ENCODE assay signal across 10 cellular contexts in genomic region chr4:85825937-85826678, GRCh38.
A peak's percentile ranks its signal among the peaks of the same experiment; 100 is the strongest.
DNase-seq lines count a peak whose midpoint lies in the region; ATAC-seq and TF ChIP-seq lines count a peak whose summit lies in the region.
"Had no signal": no experiment of that assay in that cellular context is flagged by ENCODE, and none has a peak within 500 bp of the region (broad histone marks: within the 10 kb centered on the region; RNA-seq: fewer than 3 reads in every experiment).

No MANE protein-coding gene starts in this region.

- H4K91ac ChIP-seq in IMR-90 (ENCODE audit: insufficient read depth, low read depth, low read length), result no peak overlapping the region

- no peaks in the 10 kb centered on the region for H3K27me3 Mint-ChIP-seq in CD4-positive, alpha-beta memory T cell

- no peaks in the 10 kb centered on the region for H3K4me1 Mint-ChIP-seq in CD4-positive, alpha-beta memory T cell

- H3K79me1 ChIP-seq in IMR-90 (ENCODE audit: low read depth in 1 of 2, low read length in 2 of 2), result peaks cover 10 to 52% of the 10 kb centered on the region in 2 experiments; a peak in 3 of 4 replicates

- TF ChIP-seq CTCF in IMR-90 (conservative IDR thresholded peaks at IDR 0.05; ENCODE audit: low read depth, low read length), result 0 out of 2 replicates have a peak, but pooled peaks have one; percentile 21

- no peak overlapping the region for H3K14ac ChIP-seq in IMR-90 (replicated peaks; ENCODE audit: low read depth, low read length)

- no peak for TF ChIP-seq POLR2A in IMR-90 (IDR thresholded peaks at IDR 0.05; ENCODE audit: low read depth, low read length)

- dilution Hi-C loops in IMR-90 (cut with HindIII; ENCODE audit: low sequenced_read_pairs, unreplicated experiment), result no loop called here

- no peak overlapping the region for H4K8ac ChIP-seq in IMR-90 (ENCODE audit: low read depth in 2 of 2, low read length in 2 of 2)

- no peak overlapping the region for H2AK5ac ChIP-seq in IMR-90 (ENCODE audit: low read depth, low read length)

- no peak overlapping the region for H2AK9ac ChIP-seq in IMR-90 (replicated peaks; ENCODE audit: low read depth, low read length, poor library complexity)

- POLR2A ChIA-PET in IMR-90 (lab: Charles Lee; ENCODE audit: unreplicated experiment), result no interaction called here
- POLR2A ChIA-PET in CD4-positive, alpha-beta memory T cell (lab: Charles Lee; ENCODE audit: partially characterized antibody), result no interaction called here

- no peak overlapping the region for H3K23ac ChIP-seq in IMR-90 (ENCODE audit: low read depth, low read length)

- no peak overlapping the region for H3K27ac Mint-ChIP-seq in CD4-positive, alpha-beta memory T cell

- H3K18ac ChIP-seq in IMR-90 (ENCODE audit: low read depth, low read length), result no peak overlapping the region

- no peak overlapping the region for H2AFZ ChIP-seq in IMR-90 (replicated peaks; ENCODE audit: low read length, poor library complexity)

- H2BK5ac ChIP-seq in IMR-90 (ENCODE audit: low read depth, low read length, poor library complexity, severe bottlenecking), result no peak overlapping the region

- DNase-seq in NCI-H748 (lab: John Stamatoyannopoulos, UW; ENCODE audit: unreplicated experiment), result peak; percentile 4
- DNase-seq in NCI-H748 treated with DMSO at 0.1 percent for 48 hours (lab: John Stamatoyannopoulos, UW), result no peak
- DNase-seq in IMR-90, result peak; percentile 58
- peak; percentile 61 for DNase-seq in adipocyte (ENCODE audit: low read depth)
- peak; percentile 67 for DNase-seq in left lobe of liver (ENCODE audit: low spot score)
- no peak for DNase-seq in CD4-positive, alpha-beta memory T cell
- no peak for DNase-seq in SKM-1 treated with dmso at 0.1 percent for 144 hours (lab: John Stamatoyannopoulos, UW; ENCODE audit: unreplicated experiment)
- DNase-seq: DND-41 had no signal

- no peak overlapping the region for H2BK15ac ChIP-seq in IMR-90 (ENCODE audit: low read depth, low read length)

- peaks cover 0 to 2% (median 0%) of the 10 kb centered on the region in 8 donors for H3K9me3 Mint-ChIP-seq in CD4-positive, alpha-beta memory T cell

- peak overlapping the region; percentile 41; the same call in 1 of the 2 replicates for H3K4me2 ChIP-seq in IMR-90 (ENCODE audit: low read depth, low read length)

- H4K5ac ChIP-seq in IMR-90 (ENCODE audit: low read depth, low read length), result no peak overlapping the region; the same call in 1 of the 2 replicates

- no peaks in the 10 kb centered on the region for H3K9me3 ChIP-seq in IMR-90 (ENCODE audit: control insufficient read depth, insufficient read depth, low read length)
- H3K9me3 ChIP-seq in adipocyte (ENCODE audit: control insufficient read depth, low read length), result no peaks in the 10 kb centered on the region
- H3K9me3 ChIP-seq in CD4-positive, alpha-beta memory T cell (ENCODE audit: control insufficient read depth in 1 of 2, low read length in 2 of 2), result no peaks in the 10 kb centered on the region
- H3K9me3 ChIP-seq: tibial artery had no signal

- no peak overlapping the region for H3K9ac ChIP-seq in IMR-90 (ENCODE audit: low read depth, low read length)
- H3K9ac ChIP-seq in adipocyte (ENCODE audit: low read length), result peak overlapping the region; percentile 59

- ATAC-seq in IMR-90 (ENCODE audit: low read depth) (peak; percentile 63), left lobe of liver (peak; percentile 82), GM18517 (IDR thresholded peaks at IDR 0.05; ENCODE audit: unreplicated experiment) (no peak)

- no peak overlapping the region; the same call in 1 of the 2 replicates for H2BK120ac ChIP-seq in IMR-90 (ENCODE audit: low read depth, low read length)

- TF ChIP-seq RAD21 in IMR-90 (IDR thresholded peaks at IDR 0.05; ENCODE audit: low read length), result no peak

- peaks cover 11% of the 10 kb centered on the region; the same call in 1 of the 2 replicates for H4K20me1 ChIP-seq in IMR-90 (ENCODE audit: insufficient read depth, low read length)

- no peak overlapping the region for H3K4me3 ChIP-seq in IMR-90 (ENCODE audit: insufficient read depth, low read depth, low read length)
- peak overlapping the region; percentile 9 for H3K4me3 ChIP-seq in adipocyte (ENCODE audit: low read length)
- no peak overlapping the region for H3K4me3 ChIP-seq in CD4-positive, alpha-beta memory T cell (ENCODE audit: low read length in 2 of 2)

- in situ Hi-C loops in IMR-90 (cut with MboI; ENCODE audit: low sequenced_read_pairs), result no loop called here

- intact Hi-C loops in IMR-90 (cut with micrococcal nuclease), result loop anchor here (1.0 kb wide), 1 partner anchor 218 kb away; no protein-coding TSS in a partner anchor
- intact Hi-C loops in CD4-positive, alpha-beta memory T cell (cut with micrococcal nuclease), result no loop called here

- H3K36me3 Mint-ChIP-seq in CD4-positive, alpha-beta memory T cell, result no peaks in the 10 kb centered on the region

- H3K56ac ChIP-seq in IMR-90 (ENCODE audit: extremely low read depth, insufficient read depth, low read length), result no peak overlapping the region

- H2BK20ac ChIP-seq in IMR-90 (ENCODE audit: low read depth, low read length), result no peak overlapping the region

- no TSS peak for BruUV-seq in IMR-90 (replicated peaks; lab: Mats Ljungman, UMichigan)

- H3K9me1 ChIP-seq in IMR-90 (ENCODE audit: insufficient read depth, low read length), result no peaks in the 10 kb centered on the region

- WGBS in IMR-90 (ENCODE audit: extremely low coverage in 2 of 2, insufficient read length in 1 of 2), 2 experiments, result no CpG with 5 or more reads among the region's 7 CpGs

- no peak overlapping the region for H3K4me3 Mint-ChIP-seq in CD4-positive, alpha-beta memory T cell

- no peaks in the 10 kb centered on the region for H3K36me3 ChIP-seq in IMR-90 (ENCODE audit: control insufficient read depth, insufficient read depth, low read length)
- no peaks in the 10 kb centered on the region for H3K36me3 ChIP-seq in adipocyte (ENCODE audit: control insufficient read depth, insufficient read depth, low read length, severe bottlenecking)
- H3K36me3 ChIP-seq in CD4-positive, alpha-beta memory T cell (ENCODE audit: insufficient read depth, low read length), result no peaks in the 10 kb centered on the region
- H3K36me3 ChIP-seq: tibial artery had no signal

- no peak overlapping the region for H3K27ac ChIP-seq in IMR-90 (ENCODE audit: insufficient read depth, low read length)
- no peak overlapping the region for H3K27ac ChIP-seq in CD4-positive, alpha-beta memory T cell (ENCODE audit: low read depth, low read length)

- CTCF ChIA-PET in IMR-90 (lab: Yijun Ruan, JAX), result no interaction called here
- CTCF ChIA-PET in CD4-positive, alpha-beta memory T cell (lab: Charles Lee; ENCODE audit: partially characterized antibody), result no interaction called here

- H3K4me1 ChIP-seq in IMR-90 (ENCODE audit: control insufficient read depth, insufficient read depth, low read length) (peaks cover 18% of the 10 kb centered on the region), adipocyte (ENCODE audit: control insufficient read depth, insufficient read depth, low read length) (peaks cover 66% of the 10 kb centered on the region)
- no peaks in the 10 kb centered on the region for H3K4me1 ChIP-seq in CD4-positive, alpha-beta memory T cell (ENCODE audit: insufficient read depth, low read length)

- no peak overlapping the region for H3K4ac ChIP-seq in IMR-90 (ENCODE audit: low read depth, low read length)

- H3K27me3 ChIP-seq in IMR-90 (ENCODE audit: control insufficient read depth, insufficient read depth, low read length), result no peaks in the 10 kb centered on the region
- no peaks in the 10 kb centered on the region for H3K27me3 ChIP-seq in adipocyte (replicated peaks; ENCODE audit: control insufficient read depth, insufficient read depth, low read length)
- no peaks in the 10 kb centered on the region for H3K27me3 ChIP-seq in CD4-positive, alpha-beta memory T cell (ENCODE audit: insufficient read depth, low read length)
- H3K27me3 ChIP-seq: tibial artery had no signal

TF ChIP-seq in IMR-90, 13 proteins besides CTCF, POLR2A, EP300 and RAD21:
- TF ChIP-seq BHLHE40 (IDR thresholded peaks at IDR 0.05; ENCODE audit: low read depth, low read length) (peak; percentile 83; the same call in 1 of the 2 replicates), MAFK (IDR thresholded peaks at IDR 0.05; ENCODE audit: low read depth, low read length) (no peak)

Comparison
In these comparisons a context has a peak if more than half of its experiments do, and no peak if none do; other contexts are left out.
1. DNase-seq: peak in NCI-H748 (single experiment), IMR-90 (single experiment), adipocyte (single experiment) and left lobe of liver (single experiment); none in NCI-H748 treated with DMSO at 0.1 percent for 48 hours (single experiment), CD4-positive, alpha-beta memory T cell (0 of 5) and SKM-1 treated with dmso at 0.1 percent for 144 hours (single experiment).